ENCODE assay signal across 1 cellular context in genomic region chr7:44398953-44399574, GRCh38.
TF ChIP-seq lines count a peak whose summit lies in the region.

No MANE protein-coding gene starts in this region.

TF ChIP-seq in endothelial cell of umbilical vein, 7 proteins besides CTCF, POLR2A, EP300 and RAD21 (continued from another document):
- TF ChIP-seq MAX (IDR thresholded peaks at IDR 0.05; ENCODE audit: insufficient read depth, insufficient read length), result no peak
